10 cellular contexts compared by ENCODE assay signal in genomic region chr1:226654508-226655124, GRCh38.
DNase-seq lines count a peak whose midpoint lies in the region; ATAC-seq and TF ChIP-seq lines count a peak whose summit lies in the region.
"Had no signal": no experiment of that assay in that cellular context is flagged by ENCODE, and none has a peak within 500 bp of the region (broad histone marks: within the 10 kb centered on the region; RNA-seq: fewer than 3 reads in every experiment).

No MANE protein-coding gene starts in this region.

- H3K9me3 Mint-ChIP-seq in CD8-positive, alpha-beta memory T cell, result no peaks in the 10 kb centered on the region
- no peaks in the 10 kb centered on the region for H3K9me3 Mint-ChIP-seq in central memory CD8-positive, alpha-beta T cell
- H3K9me3 Mint-ChIP-seq in neural crest cell (no peaks in the 10 kb centered on the region), Calu3 (ENCODE audit: low read depth, unreplicated experiment) (no peaks in the 10 kb centered on the region)

- intact Hi-C loops in Calu3 (cut with micrococcal nuclease; ENCODE audit: unreplicated experiment), result no loop called here

- no peaks in the 10 kb centered on the region for H4K20me1 ChIP-seq in KMS-11 (ENCODE audit: insufficient read depth)

- H3K36me3 Mint-ChIP-seq in CD8-positive, alpha-beta memory T cell, result peaks cover 0 to 33% (median 0%) of the 10 kb centered on the region in 3 donors
- peaks cover 34% of the 10 kb centered on the region for H3K36me3 Mint-ChIP-seq in central memory CD8-positive, alpha-beta T cell (ENCODE audit: insufficient read depth)
- H3K36me3 Mint-ChIP-seq in neural crest cell (ENCODE audit: low read depth) (no peaks in the 10 kb centered on the region), Calu3 (ENCODE audit: insufficient read depth, unreplicated experiment) (no peaks in the 10 kb centered on the region)

- no peaks in the 10 kb centered on the region for H3K36me3 ChIP-seq in CD8-positive, alpha-beta memory T cell (ENCODE audit: insufficient read depth, low read length)
- no peaks in the 10 kb centered on the region for H3K36me3 ChIP-seq in KMS-11 (ENCODE audit: insufficient read depth)

- no peaks in the 10 kb centered on the region for H3K27me3 Mint-ChIP-seq in CD8-positive, alpha-beta memory T cell
- H3K27me3 Mint-ChIP-seq in central memory CD8-positive, alpha-beta T cell, result no peaks in the 10 kb centered on the region
- H3K27me3 Mint-ChIP-seq in neural crest cell (ENCODE audit: low read depth) (no peaks in the 10 kb centered on the region), Calu3 (ENCODE audit: unreplicated experiment) (no peaks in the 10 kb centered on the region)

- H3K27ac ChIP-seq in CD8-positive, alpha-beta memory T cell (ENCODE audit: low read depth, low read length), result peak overlapping the region; percentile 74
- H3K27ac ChIP-seq in KMS-11, result peak overlapping the region; percentile 77

- peaks cover 0 to 46% (median 23%) of the 10 kb centered on the region in 3 donors for H3K4me1 Mint-ChIP-seq in CD8-positive, alpha-beta memory T cell
- H3K4me1 Mint-ChIP-seq in central memory CD8-positive, alpha-beta T cell, result peaks cover 24% of the 10 kb centered on the region
- peaks cover 72% of the 10 kb centered on the region for H3K4me1 Mint-ChIP-seq in neural crest cell
- no peaks in the 10 kb centered on the region for H3K4me1 Mint-ChIP-seq in Calu3 (ENCODE audit: low read depth, unreplicated experiment)

- peak overlapping the region; percentile 18; the same call in 1 of the 2 replicates for H2AFZ ChIP-seq in KMS-11 (ENCODE audit: low read depth)

- DNase-seq in CD8-positive, alpha-beta memory T cell, result peak in 1 of 5 donors; percentile 37
- no peak for DNase-seq in central memory CD8-positive, alpha-beta T cell (ENCODE audit: low spot score in 2 of 2)
- no peak for DNase-seq in neural crest cell (ENCODE audit: low read depth, low spot score)
- no peak for DNase-seq in Calu3
- no peak for DNase-seq in GM20000 (ENCODE audit: low spot score)
- DNase-seq: head of caudate nucleus, SHP77 had no signal

- H3K9ac ChIP-seq in KMS-11, result peak overlapping the region; percentile 52

- CTCF ChIA-PET in CD8-positive, alpha-beta memory T cell (lab: Charles Lee), result interaction anchor here (0.6 to 1.7 kb wide), 11 partner anchors 10 to 84 kb away, joined by 3 to 8 read pairs (median 4); partner anchors contain the start of gene ITPKB
- CTCF ChIA-PET in Calu3 (lab: Charles Lee), result no interaction called here

- peaks cover 14% of the 10 kb centered on the region for H3K4me1 ChIP-seq in CD8-positive, alpha-beta memory T cell (ENCODE audit: insufficient read depth, low read length)
- peaks cover 64% of the 10 kb centered on the region for H3K4me1 ChIP-seq in KMS-11 (ENCODE audit: low read depth, poor library complexity, severe bottlenecking)

- peaks cover 36% of the 10 kb centered on the region; the same call in 1 of the 2 replicates for H3K79me2 ChIP-seq in KMS-11 (ENCODE audit: insufficient read depth, low read depth)

- peak overlapping the region in 6 of 7 donors; percentile 77 to 90 (median 82) for H3K4me3 Mint-ChIP-seq in CD8-positive, alpha-beta memory T cell
- peak overlapping the region; percentile 83 for H3K4me3 Mint-ChIP-seq in central memory CD8-positive, alpha-beta T cell
- H3K4me3 Mint-ChIP-seq in neural crest cell, result no peak overlapping the region
- no peak overlapping the region for H3K4me3 Mint-ChIP-seq in Calu3 (ENCODE audit: low read depth, unreplicated experiment)

- H3K27ac Mint-ChIP-seq in CD8-positive, alpha-beta memory T cell, result no peak overlapping the region
- no peak overlapping the region for H3K27ac Mint-ChIP-seq in central memory CD8-positive, alpha-beta T cell (ENCODE audit: low read depth)
- H3K27ac Mint-ChIP-seq in neural crest cell (ENCODE audit: unreplicated experiment) (peak overlapping the region; percentile 93), Calu3 (ENCODE audit: unreplicated experiment) (no peak overlapping the region)

- no peaks in the 10 kb centered on the region for H3K27me3 ChIP-seq in CD8-positive, alpha-beta memory T cell (ENCODE audit: insufficient read depth, low read length, poor library complexity, severe bottlenecking)
- no peaks in the 10 kb centered on the region for H3K27me3 ChIP-seq in KMS-11 (ENCODE audit: insufficient read depth, low read depth)

- ATAC-seq in central memory CD8-positive, alpha-beta T cell (replicated peaks; ENCODE audit: extremely low read depth, poor library complexity, severe bottlenecking), result no peak
- ATAC-seq in HG02870 (IDR thresholded peaks at IDR 0.05; ENCODE audit: unreplicated experiment), result no peak
- ATAC-seq in HG03095 (IDR thresholded peaks at IDR 0.05; ENCODE audit: unreplicated experiment), result no peak

- no TSS peak for BruUV-seq in Calu3 (replicated peaks; lab: Mats Ljungman, UMichigan)

- POLR2A ChIA-PET in CD8-positive, alpha-beta memory T cell (lab: Charles Lee), result interaction anchor here (0.9 to 3.3 kb wide), 6 partner anchors 8 to 84 kb away, joined by 3 to 28 read pairs (median 8); partner anchors contain the start of gene ITPKB

- H3K4me2 ChIP-seq in KMS-11, result no peak overlapping the region; the same call in 1 of the 2 replicates

- TF ChIP-seq CTCF in KMS-11 (conservative IDR thresholded peaks at IDR 0.05; ENCODE audit: low read depth, low read length) (no peak), neural crest cell (conservative IDR thresholded peaks at IDR 0.05) (no peak), Calu3 (IDR thresholded peaks at IDR 0.05; ENCODE audit: unreplicated experiment) (no peak), GM20000 (IDR thresholded peaks at IDR 0.05; ENCODE audit: extremely low read depth, missing control alignments) (no peak)

- no peaks in the 10 kb centered on the region for H3K9me3 ChIP-seq in CD8-positive, alpha-beta memory T cell (ENCODE audit: low read length)

- H3K4me3 ChIP-seq in CD8-positive, alpha-beta memory T cell (ENCODE audit: low read length), result peak overlapping the region; percentile 44
- peak overlapping the region; percentile 31 for H3K4me3 ChIP-seq in KMS-11 (IDR thresholded peaks at IDR 0.05; ENCODE audit: insufficient read depth, low read depth, low read length)

Comparison
In these comparisons a context has a peak if more than half of its experiments do, and no peak if none do; other contexts are left out.
1. H3K4me3 Mint-ChIP-seq: peak in CD8-positive, alpha-beta memory T cell (6 of 7) and central memory CD8-positive, alpha-beta T cell (single experiment); none in neural crest cell (single experiment) and Calu3 (single experiment).